In the genomic region with DNA sequence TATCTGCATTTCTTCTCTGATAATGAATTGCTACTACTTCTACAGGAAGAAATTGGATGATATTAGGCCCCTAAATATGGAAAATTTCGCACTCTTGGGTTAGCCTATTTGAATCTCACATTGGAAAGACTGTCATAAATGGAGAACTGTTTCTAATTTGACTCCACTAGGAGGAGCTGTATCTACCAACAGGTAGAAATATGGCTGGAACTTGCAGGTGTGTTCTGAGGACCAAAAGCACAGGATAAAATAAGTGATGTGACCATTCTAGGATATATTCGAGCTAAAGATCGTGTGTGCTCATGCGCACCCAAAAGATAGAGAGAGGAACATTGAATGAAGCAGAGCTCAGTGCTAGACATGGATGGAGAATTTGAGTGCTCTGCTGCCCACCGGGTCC, we compare ENCODE assay signal across 22 cellular contexts. TPM values are rescaled to one million over a fixed set of nuclear protein-coding genes. Genes with fewer than 3 reads are reported as not detected.
A peak's percentile ranks its signal among the peaks of the same experiment; 100 is the strongest.
DNase-seq lines count a peak whose midpoint lies in the region; ATAC-seq and TF ChIP-seq lines count a peak whose summit lies in the region.
"Had no signal": no experiment of that assay in that cellular context is flagged by ENCODE, and none has a peak within 500 bp of the region (broad histone marks: within the 10 kb centered on the region; RNA-seq: fewer than 3 reads in every experiment).

No MANE protein-coding gene starts in this region.

- no peaks in the 10 kb centered on the region for H3F3A ChIP-seq in Loucy (ENCODE audit: low read depth)

- H3K4me3 ChIP-seq in Loucy (ENCODE audit: low read length, poor library complexity, severe bottlenecking) (no peak overlapping the region), osteoblast (ENCODE audit: insufficient read depth, low read length) (no peak overlapping the region), aorta (ENCODE audit: low read length in 2 of 2) (no peak overlapping the region)
- H3K4me3 ChIP-seq: gastroesophageal sphincter, sigmoid colon, thoracic aorta had no signal

- no peaks in the 10 kb centered on the region for H3K9me3 Mint-ChIP-seq in dendritic cell treated with granulocyte-macrophage colony-stimulating factor and Interleukin-4, amounts not matched to agents 40 ng/mL and 50 ng/mL, for 4 days
- H3K9me3 Mint-ChIP-seq: IgD-negative memory B cell had no signal

- H3K36me3 ChIP-seq in Loucy (ENCODE audit: insufficient read depth, low read length) (no peaks in the 10 kb centered on the region), osteoblast (ENCODE audit: insufficient read depth, low read length) (no peaks in the 10 kb centered on the region), aorta (ENCODE audit: control insufficient read depth in 1 of 2, insufficient read depth in 2 of 2, low read length in 1 of 2) (no peaks in the 10 kb centered on the region)
- H3K36me3 ChIP-seq: gastroesophageal sphincter, sigmoid colon, thoracic aorta had no signal

- no peaks in the 10 kb centered on the region for H3K9me2 ChIP-seq in Loucy (replicated peaks; ENCODE audit: low read depth, low read length)

- peak overlapping the region; percentile 59 for H3K27ac Mint-ChIP-seq in dendritic cell treated with granulocyte-macrophage colony-stimulating factor and Interleukin-4, amounts not matched to agents 40 ng/mL and 50 ng/mL, for 4 days
- H3K27ac Mint-ChIP-seq: activated CD4-positive, alpha-beta T cell treated with anti-CD3 and anti-CD28 coated beads for 36 hours; IgD-negative memory B cell had no signal

- no peaks in the 10 kb centered on the region for H4K20me1 ChIP-seq in Loucy (ENCODE audit: insufficient read depth, low read length, poor library complexity, severe bottlenecking)
- H4K20me1 ChIP-seq in osteoblast (ENCODE audit: insufficient read depth, low read length): no peaks in the 10 kb centered on the region

- no peak overlapping the region for H3K9ac ChIP-seq in Loucy (ENCODE audit: low read depth, low read length, poor library complexity, severe bottlenecking)

- H3K27me3 Mint-ChIP-seq in dendritic cell treated with granulocyte-macrophage colony-stimulating factor and Interleukin-4, amounts not matched to agents 40 ng/mL and 50 ng/mL, for 4 days: no peaks in the 10 kb centered on the region

- peaks cover 19% of the 10 kb centered on the region for H3K27me3 ChIP-seq in Loucy (ENCODE audit: insufficient read depth, low read length, poor library complexity, severe bottlenecking)
- H3K27me3 ChIP-seq in osteoblast (ENCODE audit: insufficient read depth, low read length): no peaks in the 10 kb centered on the region
- H3K27me3 ChIP-seq in aorta (ENCODE audit: control insufficient read depth in 1 of 2, insufficient read depth in 2 of 2, low read length in 1 of 2): no peaks in the 10 kb centered on the region
- H3K27me3 ChIP-seq: gastroesophageal sphincter, sigmoid colon had no signal

- intact Hi-C loops in dendritic cell treated with granulocyte-macrophage colony-stimulating factor and Interleukin-4, amounts not matched to agents 40 ng/mL and 50 ng/mL, for 4 days (cut with micrococcal nuclease): loop anchor here (10.0 kb wide), 1 partner anchor 74 kb away; the partner anchor contains the start of genes NDUFA1 and RNF113A
- intact Hi-C loops in aorta (cut with DNase I): no loop called here

- no peak overlapping the region for H3K4me3 Mint-ChIP-seq in dendritic cell treated with granulocyte-macrophage colony-stimulating factor and Interleukin-4, amounts not matched to agents 40 ng/mL and 50 ng/mL, for 4 days
- H3K4me3 Mint-ChIP-seq: activated CD4-positive, alpha-beta T cell treated with anti-CD3 and anti-CD28 coated beads for 36 hours had no signal

- H2AFZ ChIP-seq in Loucy (ENCODE audit: low read length) (no peak overlapping the region), osteoblast (ENCODE audit: low read length) (no peak overlapping the region)

- DNase-seq in NCI-H748 (lab: John Stamatoyannopoulos, UW; ENCODE audit: unreplicated experiment) (peak; percentile 8), NCI-H748 treated with DMSO at 0.1 percent for 48 hours (lab: John Stamatoyannopoulos, UW) (no peak), osteoblast (ENCODE audit: insufficient read length, low spot score, missing footprints) (peak; percentile 36), aorta (no peak), EL (no peak)
- DNase-seq: activated CD4-positive, alpha-beta T cell treated with anti-CD3 and anti-CD28 coated beads for 36 hours; activated naive CD4-positive, alpha-beta T cell treated with anti-CD3 and anti-CD28 coated beads, Interleukin-2, amount 50 U/mL, for 16 hours; NCI-H510A treated with DMSO at 0.1 percent for 48 hours; sigmoid colon; stimulated activated CD4-positive, alpha-beta T cell treated with anti-CD3 and anti-CD28 coated beads, Interleukin-2, amount 100 ng/mL, for 48 hours; stimulated activated CD8-positive, alpha-beta memory T cell treated with anti-CD3 and anti-CD28 coated beads, Interleukin-4, amount 100 ng/mL, for 48 hours; T-helper 2 cell had no signal

- H3K4me2 ChIP-seq in Loucy (ENCODE audit: low read depth, low read length, poor library complexity, severe bottlenecking) (no peak overlapping the region), osteoblast (ENCODE audit: insufficient read depth, low read length) (no peak overlapping the region)

- H3K9me3 ChIP-seq in Loucy (ENCODE audit: insufficient read depth, low read depth, low read length): no peaks in the 10 kb centered on the region
- no peaks in the 10 kb centered on the region for H3K9me3 ChIP-seq in osteoblast (ENCODE audit: low read depth, low read length)
- no peaks in the 10 kb centered on the region for H3K9me3 ChIP-seq in aorta (ENCODE audit: control insufficient read depth, low read length)
- H3K9me3 ChIP-seq: gastroesophageal sphincter, sigmoid colon, thoracic aorta had no signal

- no peaks in the 10 kb centered on the region for H3K4me1 ChIP-seq in Loucy (ENCODE audit: insufficient read depth, low read length, poor library complexity, severe bottlenecking)
- H3K4me1 ChIP-seq in osteoblast (ENCODE audit: insufficient read depth, low read length): no peaks in the 10 kb centered on the region
- no peaks in the 10 kb centered on the region for H3K4me1 ChIP-seq in aorta (ENCODE audit: control insufficient read depth in 1 of 2, insufficient read depth in 2 of 2, low read length in 2 of 2)
- H3K4me1 ChIP-seq: sigmoid colon had no signal

- H3K27ac ChIP-seq in osteoblast (ENCODE audit: low read depth, low read length) (no peak overlapping the region), aorta (ENCODE audit: low read depth in 1 of 2, low read length in 2 of 2) (no peak overlapping the region)
- H3K27ac ChIP-seq: gastroesophageal sphincter, RWPE1, sigmoid colon, thoracic aorta had no signal

- peaks cover 12% of the 10 kb centered on the region for H3K4me1 Mint-ChIP-seq in dendritic cell treated with granulocyte-macrophage colony-stimulating factor and Interleukin-4, amounts not matched to agents 40 ng/mL and 50 ng/mL, for 4 days (ENCODE audit: low read depth)

- TF ChIP-seq CTCF in Loucy (conservative IDR thresholded peaks at IDR 0.05; ENCODE audit: low read length) (peak; percentile 45), osteoblast (IDR thresholded peaks at IDR 0.05; ENCODE audit: extremely low read depth, low read depth, low read length) (no peak)

- ATAC-seq in aorta (ENCODE audit: low FRiP score): no peak
- no peak for ATAC-seq in activated CD4-positive, CD25-positive, alpha-beta regulatory T cell treated with anti-CD3 and anti-CD28 coated beads, Interleukin-2, amount 50 U/mL, for 24 hours
- ATAC-seq: activated CD4-positive, alpha-beta T cell treated with anti-CD3 and anti-CD28 coated beads for 36 hours; gastroesophageal sphincter had no signal

- WGBS in aorta, 2 donors: 77 to 80% methylated on average over 5 of the region's 5 CpGs

- no peaks in the 10 kb centered on the region for H3K36me3 Mint-ChIP-seq in dendritic cell treated with granulocyte-macrophage colony-stimulating factor and Interleukin-4, amounts not matched to agents 40 ng/mL and 50 ng/mL, for 4 days (ENCODE audit: low read depth)
- H3K36me3 Mint-ChIP-seq: IgD-negative memory B cell had no signal

- H3K79me2 ChIP-seq in Loucy (ENCODE audit: insufficient read depth, low read length) (no peaks in the 10 kb centered on the region), osteoblast (ENCODE audit: insufficient read depth, low read length) (no peaks in the 10 kb centered on the region)

RNA-seq across cellular contexts. Expression of gene NKAP, which starts 4.8 kb away (rescaled TPM):
- total RNA-seq in osteoblast (4.3 and 4.7 TPM in 2 replicates), aorta (1 to 10 TPM; 7.0 to 8.0 TPM)
- polyA plus RNA-seq in aorta: 1 to 10 TPM; 2.9 to 7.5 TPM

RNA-seq across cellular contexts. Expression of gene AKAP14, which starts 52.7 kb away (rescaled TPM):
- total RNA-seq in osteoblast (not detected in 2 replicates), aorta (not detected)
- polyA plus RNA-seq in aorta: not detected
- total RNA-seq: activated CD4-positive, alpha-beta T cell treated with anti-CD3 and anti-CD28 coated beads for 36 hours; gastroesophageal sphincter; H4; mesenteric fat pad; sigmoid colon; thoracic aorta had no signal
- polyA plus RNA-seq: AG04450, IgD-negative memory B cell, sigmoid colon had no signal

Comparison
In these comparisons a context has a peak if more than half of its experiments do, and no peak if none do; other contexts are left out.
1. DNase-seq: peak in NCI-H748 (single experiment) and osteoblast (single experiment); none in NCI-H748 treated with DMSO at 0.1 percent for 48 hours (single experiment), aorta (0 of 2) and EL (single experiment).